In the genomic region with DNA sequence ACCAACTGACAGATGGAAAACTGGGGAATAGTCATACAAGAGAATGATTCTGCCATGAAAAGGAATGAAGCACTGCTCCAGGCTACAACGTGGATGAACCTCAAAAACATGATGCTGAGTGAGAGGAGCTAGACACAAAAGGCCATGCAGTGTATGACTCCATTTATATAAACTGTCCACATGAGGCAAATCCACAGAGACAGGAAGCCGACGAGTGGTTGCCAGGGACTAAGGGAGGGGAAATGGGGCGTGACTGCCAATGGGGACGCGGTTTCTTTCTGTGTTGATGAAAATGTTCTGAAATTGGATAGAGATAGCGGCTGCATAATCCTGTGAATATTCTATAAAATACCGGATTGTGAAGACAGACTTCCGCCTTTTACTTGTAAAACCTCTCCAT, we compare ENCODE assay signal across 18 cellular contexts. TPM values are rescaled to one million over a fixed set of nuclear protein-coding genes. Genes with fewer than 3 reads are reported as not detected.
DNase-seq lines count a peak whose midpoint lies in the region; ATAC-seq, FAIRE-seq and TF ChIP-seq lines count a peak whose summit lies in the region.
"Had no signal": no experiment of that assay in that cellular context is flagged by ENCODE, and none has a peak within 500 bp of the region (broad histone marks: within the 10 kb centered on the region; RNA-seq: fewer than 3 reads in every experiment).

No MANE protein-coding gene starts in this region.

- H3K36me3 ChIP-seq in BLaER1 (peaks cover 91% of the 10 kb centered on the region), GM23248 (ENCODE audit: low read depth) (peaks cover 40% of the 10 kb centered on the region; the same call in 1 of the 2 replicates), K562 (ENCODE audit: control insufficient read depth, insufficient read depth, low read length) (peaks cover 92% of the 10 kb centered on the region), HepG2 (replicated peaks in 1 of 2; ENCODE audit: control insufficient read depth in 1 of 2, insufficient read depth in 2 of 2, low read length in 2 of 2) (peaks cover 21 to 54% of the 10 kb centered on the region in 2 experiments), testis (ENCODE audit: low read depth, missing control alignments) (no peaks in the 10 kb centered on the region)

- H3K9me2 ChIP-seq in GM23248 (ENCODE audit: insufficient read depth): no peaks in the 10 kb centered on the region

- no peak for TF ChIP-seq RAD21 in K562 (CRISPR knock-in tag; conservative IDR thresholded peaks at IDR 0.05 in 1 of 2, IDR thresholded peaks at IDR 0.05 in 1 of 2)
- no peak for TF ChIP-seq RAD21 in HepG2 (CRISPR knock-in tag; IDR thresholded peaks at IDR 0.05)

- peaks cover 8% of the 10 kb centered on the region; the same call in 1 of the 2 replicates for H3F3A ChIP-seq in GM23248 (ENCODE audit: insufficient read depth)

- ATAC-seq in K562 (no peak), HepG2 (no peak), foreskin keratinocyte (no peak)
- ATAC-seq: stimulated activated naive CD8-positive, alpha-beta T cell treated with anti-CD3 and anti-CD28 coated beads, Interleukin-15, Interleukin-2, amounts not matched to agents 100 U/mL and 50 U/mL, for 24 hours had no signal

- H3K4me1 ChIP-seq in BLaER1 (peaks cover 29% of the 10 kb centered on the region), GM23248 (ENCODE audit: insufficient read depth) (peaks cover 6% of the 10 kb centered on the region; the same call in 1 of the 2 replicates), K562 (replicated peaks in 1 of 2; ENCODE audit: control insufficient read depth in 2 of 2, insufficient read depth in 2 of 2, low read length in 2 of 2) (no peaks in the 10 kb centered on the region), HepG2 (ENCODE audit: insufficient read depth, low read length) (no peaks in the 10 kb centered on the region), foreskin keratinocyte (no peaks in the 10 kb centered on the region), testis (no peaks in the 10 kb centered on the region)
- H3K4me1 ChIP-seq: adrenal gland, colonic mucosa, SJCRH30 had no signal

- no peak for TF ChIP-seq CTCF in K562 (IDR thresholded peaks at IDR 0.05 in 2 of 3, conservative IDR thresholded peaks at IDR 0.05 in 1 of 3; ENCODE audit: insufficient read depth in 2 of 3, low read depth in 1 of 3, low read length in 3 of 3)
- no peak for TF ChIP-seq CTCF in HepG2 (CRISPR knock-in tag; IDR thresholded peaks at IDR 0.05)
- no peak for TF ChIP-seq CTCF in foreskin keratinocyte (conservative IDR thresholded peaks at IDR 0.05)
- TF ChIP-seq CTCF in testis (IDR thresholded peaks at IDR 0.05): no peak

- intact Hi-C loops in K562 (cut with micrococcal nuclease): no loop called here
- intact Hi-C loops in HepG2 (cut with micrococcal nuclease; ENCODE audit: unreplicated experiment): no loop called here
- intact Hi-C loops in testis (cut with DNase I; ENCODE audit: low total_unique reads): no loop called here

- H3K9me3 ChIP-seq in BLaER1 (no peaks in the 10 kb centered on the region), GM23248 (ENCODE audit: low read depth) (no peaks in the 10 kb centered on the region), K562 (replicated peaks; ENCODE audit: control insufficient read depth, insufficient read depth, low read depth, low read length) (no peaks in the 10 kb centered on the region), HepG2 (ENCODE audit: low read length) (no peaks in the 10 kb centered on the region), testis (no peaks in the 10 kb centered on the region)
- H3K9me3 ChIP-seq: adrenal gland, colonic mucosa, SJCRH30 had no signal

- no peaks in the 10 kb centered on the region for H3K27me3 ChIP-seq in BLaER1
- H3K27me3 ChIP-seq in GM23248 (replicated peaks; ENCODE audit: insufficient read depth): no peaks in the 10 kb centered on the region
- no peaks in the 10 kb centered on the region for H3K27me3 ChIP-seq in K562 (ENCODE audit: control insufficient read depth in 2 of 2, insufficient read depth in 2 of 2, low read length in 2 of 2)
- no peaks in the 10 kb centered on the region for H3K27me3 ChIP-seq in HepG2 (ENCODE audit: control insufficient read depth in 1 of 2, insufficient read depth in 2 of 2, low read length in 2 of 2)
- H3K27me3 ChIP-seq in foreskin keratinocyte: no peaks in the 10 kb centered on the region
- no peaks in the 10 kb centered on the region for H3K27me3 ChIP-seq in testis
- H3K27me3 ChIP-seq: adrenal gland, colonic mucosa, SJCRH30 had no signal

- CTCF ChIA-PET in K562 (lab: Yijun Ruan, JAX; ENCODE audit: low intra/inter-chr PET ratio) (no interaction called here), HepG2 (lab: Yijun Ruan, JAX; ENCODE audit: low intra/inter-chr PET ratio, low total read pairs) (no interaction called here)

- H3K27ac ChIP-seq in BLaER1 (no peak overlapping the region), GM23248 (0 out of 2 replicates have a peak overlapping the region, but pooled peaks have one; percentile 35), K562 (ENCODE audit: extremely low read depth, low read depth, low read length) (no peak overlapping the region), HepG2 (ENCODE audit: extremely low read length, insufficient read depth, low read length) (no peak overlapping the region), foreskin keratinocyte (no peak overlapping the region), testis (no peak overlapping the region)
- H3K27ac ChIP-seq: adrenal gland, colonic mucosa, SJCRH30, WERI-Rb-1 had no signal

- H3K4me3 ChIP-seq in BLaER1 (no peak overlapping the region), GM23248 (no peak overlapping the region), K562 (no peak overlapping the region), HepG2 (replicated peaks in 1 of 3; ENCODE audit: insufficient read depth in 1 of 3, low read depth in 2 of 3, low read length in 3 of 3) (no peak overlapping the region), testis (no peak overlapping the region)
- H3K4me3 ChIP-seq: adrenal gland, colonic mucosa, SJCRH30 had no signal

- FAIRE-seq in K562 (lab: Jason Lieb, UNC) (no peak), HepG2 (lab: Jason Lieb, UNC) (no peak)
- FAIRE-seq: islet of Langerhans had no signal

- no peaks in the 10 kb centered on the region for H3K9me1 ChIP-seq in K562 (ENCODE audit: control insufficient read depth, insufficient read depth, low read length)

- no peak overlapping the region; the same call in 1 of the 2 replicates for H3K9ac ChIP-seq in BLaER1
- H3K9ac ChIP-seq in GM23248: no peak overlapping the region
- H3K9ac ChIP-seq in K562 (ENCODE audit: insufficient read depth in 1 of 2, low read depth in 2 of 2, low read length in 2 of 2): no peak overlapping the region
- H3K9ac ChIP-seq in HepG2 (ENCODE audit: insufficient read depth, low read depth, low read length): no peak overlapping the region

- peak; percentile 54 for DNase-seq in GM23248
- DNase-seq in K562 (ENCODE audit: extremely low read depth in 1 of 4, low spot score in 3 of 4): no peak
- no peak for DNase-seq in HepG2 (ENCODE audit: low spot score)
- DNase-seq in activated CD4-positive, CD25-positive, alpha-beta regulatory T cell (lab: John Stamatoyannopoulos, UW): no peak
- no peak for DNase-seq in foreskin keratinocyte
- no peak for DNase-seq in H4 (ENCODE audit: low spot score)
- no peak for DNase-seq in testis
- DNase-seq: adrenal gland; colonic mucosa; foreskin fibroblast; MV-4-11; NCI-H748 treated with DMSO at 0.1 percent for 48 hours; retina; SJCRH30; stimulated activated naive CD8-positive, alpha-beta T cell treated with anti-CD3 and anti-CD28 coated beads, Interleukin-15, Interleukin-2, amounts not matched to agents 100 U/mL and 50 U/mL, for 24 hours; WERI-Rb-1 had no signal

- POLR2A ChIA-PET in K562 (lab: Yijun Ruan, JAX): interaction anchor here (0.6 to 4.1 kb wide), 8 partner anchors 9 to 107 kb away, joined by 3 to 31 read pairs (median 4); a partner anchor contains a TSS
- POLR2A ChIA-PET in HepG2 (lab: Yijun Ruan, JAX): interaction anchor here (1.9 kb wide), 1 partner anchor 11 kb away, joined by 9 read pairs; a partner anchor contains a TSS

- no peak; the same call in 1 of the 2 replicates for TF ChIP-seq POLR2A in K562 (conservative IDR thresholded peaks at IDR 0.05)
- TF ChIP-seq POLR2A in HepG2 (IDR thresholded peaks at IDR 0.05; ENCODE audit: insufficient read depth in 1 of 2, low read depth in 2 of 2, low read length in 2 of 2): 0 out of 4 replicates have a peak, but pooled peaks of 1 of the 2 experiments have one; percentile 25
- TF ChIP-seq POLR2A in testis (IDR thresholded peaks at IDR 0.05): no peak

- TF ChIP-seq EP300 in K562 (IDR thresholded peaks at IDR 0.05; ENCODE audit: low read length) (no peak), HepG2 (IDR thresholded peaks at IDR 0.05; ENCODE audit: low read depth in 2 of 2, low read length in 2 of 2) (no peak), HepG2 (CRISPR knock-in tag; IDR thresholded peaks at IDR 0.05; ENCODE audit: borderline replicate concordance) (no peak)

- no peak overlapping the region for H2AFZ ChIP-seq in GM23248
- no peak overlapping the region for H2AFZ ChIP-seq in K562 (ENCODE audit: low read depth, low read length)
- H2AFZ ChIP-seq in HepG2 (ENCODE audit: low read length): no peak overlapping the region

- H4K20me1 ChIP-seq in BLaER1 (peaks cover 90% of the 10 kb centered on the region), GM23248 (ENCODE audit: insufficient read depth) (no peaks in the 10 kb centered on the region), K562 (replicated peaks; ENCODE audit: control insufficient read depth, insufficient read depth, low read length) (peaks cover 4% of the 10 kb centered on the region; the same call in 1 of the 2 replicates), HepG2 (ENCODE audit: insufficient read depth, low read length) (no peaks in the 10 kb centered on the region)

- H3K79me2 ChIP-seq in GM23248 (ENCODE audit: insufficient read depth) (peaks cover 71% of the 10 kb centered on the region), K562 (ENCODE audit: control insufficient read depth, insufficient read depth, low read length) (peaks cover 9% of the 10 kb centered on the region), HepG2 (ENCODE audit: insufficient read depth, low read length) (peaks cover 7% of the 10 kb centered on the region)

- in situ Hi-C loops in GM23248 (cut with MboI) (no loop called here), K562 (cut with MboI) (no loop called here), HepG2 (cut with HindIII; ENCODE audit: extremely low pct_ligation_motif_present, low pct_unique_long_range_greater_than_20kb) (no loop called here)

- no TSS peak for BruUV-seq in K562 (replicated peaks; lab: Mats Ljungman, UMichigan)
- no TSS peak for BruUV-seq in HepG2 (replicated peaks; lab: Mats Ljungman, UMichigan)

- H3K4me2 ChIP-seq in BLaER1 (peak overlapping the region; percentile 48), GM23248 (ENCODE audit: unreplicated experiment) (no peak overlapping the region), K562 (ENCODE audit: insufficient read depth, low read length) (no peak overlapping the region), HepG2 (ENCODE audit: low read depth, low read length) (no peak overlapping the region)

- WGBS in GM23248 (ENCODE audit: low coverage in 1 of 2, low lambda C conversion rate in 2 of 2, missing lambda C conversion rate in 2 of 2), 2 experiments: 31 to 33% methylated on average over 9 of the region's 9 CpGs
- WGBS in K562 (ENCODE audit: insufficient coverage, low coverage, missing lambda C conversion rate): 92% methylated on average over 9 of the region's 9 CpGs
- WGBS in HepG2 (ENCODE audit: low lambda C conversion rate): 99% methylated on average over 9 of the region's 9 CpGs
- 76 to 77% methylated on average over 9 of the region's 9 CpGs for WGBS in testis, 2 donors

RNA-seq across cellular contexts. Expression of a gene that starts 10.2 kb away (rescaled TPM):
- 65.8 and 79.0 TPM in 2 replicates for total RNA-seq in GM23248 (2014; rRNA removed; shearing (Covaris generic))
- polyA plus RNA-seq in GM23248 (2016; fragmentation: Nextera tagmentation; extraction: Ambion mirVana) (89.9 and 92.9 TPM in 2 replicates), K562 (2011; rRNA removed) (95.0 and 107 TPM in 2 replicates), K562 (2014; fragmentation: Illumina TruSeq; extraction: Trizol) (85.6 and 113 TPM in 2 replicates), K562 (2014; fragmentation: Nextera tagmentation; extraction: Ambion mirVana) (100 to 1,000 TPM; 233 to 265 TPM), K562 (2014; rRNA removed) (105 and 122 TPM in 2 replicates), HepG2 (2011; rRNA removed) (54.7 and 55.7 TPM in 2 replicates), foreskin keratinocyte (72.7 and 75.8 TPM in 2 replicates), testis (ENCODE audit: insufficient read depth, low read depth, low replicate concordance) (105 TPM)
- total RNA-seq in K562 (2011; cell fraction: chromatin; rRNA removed; ENCODE audit: low replicate concordance): 167 and 203 TPM in 2 replicates
- total RNA-seq in K562 (2011; cell fraction: nucleolus; rRNA removed): 137 and 142 TPM in 2 replicates
- total RNA-seq in K562 (2011; cell fraction: nucleoplasm; rRNA removed): 167 and 208 TPM in 2 replicates
- total RNA-seq in K562 (2014; rRNA removed) (55.3 and 63.3 TPM in 2 replicates), K562 (2014; rRNA removed; fragmentation: Illumina TruSeq; extraction: Trizol) (102 and 109 TPM in 2 replicates), K562 (2015; rRNA removed; fragmentation: Illumina TruSeq; extraction: Trizol) (110 and 114 TPM in 2 replicates), K562 (2021) (72.5 and 72.7 TPM in 2 replicates), HepG2 (2016; rRNA removed; fragmentation: Illumina TruSeq; extraction: Trizol) (67.4 and 74.9 TPM in 2 replicates), foreskin keratinocyte (58.2 and 61.8 TPM in 2 replicates), testis (100 to 1,000 TPM; 115 to 119 TPM)
- polyA plus RNA-seq in K562 (2011; cell fraction: cytosol; rRNA removed): 60.8 and 84.9 TPM in 2 replicates
- 50.6 and 64.0 TPM in 2 replicates for polyA plus RNA-seq in K562 (2011; cell fraction: nucleus; rRNA removed)
- polyA plus RNA-seq in K562 (2012): 67.5 and 69.7 TPM in 2 replicates
- 61.4 and 64.6 TPM in 2 replicates for polyA minus RNA-seq in K562 (2011; rRNA and poly(A)+ RNA removed)
- 24.3 and 33.3 TPM in 2 replicates for polyA minus RNA-seq in K562 (2011; cell fraction: cytosol; rRNA and poly(A)+ RNA removed)
- 24.4 and 40.8 TPM in 2 replicates for polyA minus RNA-seq in K562 (2011; cell fraction: nucleus; rRNA and poly(A)+ RNA removed)
- total RNA-seq in HepG2 (2016; cell fraction: cytosol; rRNA removed; fragmentation: Illumina TruSeq; extraction: Trizol; ENCODE audit: low read depth): 22.7 and 23.8 TPM in 2 replicates
- 70.2 and 82.6 TPM in 2 replicates for total RNA-seq in HepG2 (2016; cell fraction: insoluble cytoplasmic fraction; rRNA removed; fragmentation: Illumina TruSeq; extraction: Trizol)
- 40.7 and 44.7 TPM in 2 replicates for total RNA-seq in HepG2 (2016; cell fraction: membrane; rRNA removed; fragmentation: Illumina TruSeq; extraction: Trizol)
- 59.0 and 59.2 TPM in 2 replicates for total RNA-seq in HepG2 (2016; cell fraction: nucleus; rRNA removed; fragmentation: Illumina TruSeq; extraction: Trizol)
- polyA plus RNA-seq in HepG2 (2011; cell fraction: cytosol; rRNA removed): 48.4 and 57.9 TPM in 2 replicates
- 29.8 and 32.8 TPM in 2 replicates for polyA plus RNA-seq in HepG2 (2011; cell fraction: nucleus; rRNA removed)
- 35.2 and 40.9 TPM in 2 replicates for polyA plus RNA-seq in HepG2 (2012)
- polyA plus RNA-seq in HepG2 (2016; cell fraction: cytosol; fragmentation: Illumina TruSeq; extraction: Trizol; ENCODE audit: low read depth): 23.3 and 26.2 TPM in 2 replicates
- polyA plus RNA-seq in HepG2 (2016; cell fraction: insoluble cytoplasmic fraction; fragmentation: Illumina TruSeq; extraction: Trizol; ENCODE audit: low read depth): 69.8 and 76.9 TPM in 2 replicates
- 35.1 and 42.6 TPM in 2 replicates for polyA plus RNA-seq in HepG2 (2016; cell fraction: membrane; fragmentation: Illumina TruSeq; extraction: Trizol; ENCODE audit: low read depth)
- 93.6 and 97.3 TPM in 2 replicates for polyA plus RNA-seq in HepG2 (2016; cell fraction: nucleus; fragmentation: Illumina TruSeq; extraction: Trizol; ENCODE audit: insufficient read depth, low read depth)
- 48.4 and 75.2 TPM in 2 replicates for polyA minus RNA-seq in HepG2 (2011; rRNA and poly(A)+ RNA removed; ENCODE audit: low replicate concordance)
- 21.3 and 23.3 TPM in 2 replicates for polyA minus RNA-seq in HepG2 (2011; cell fraction: cytosol; rRNA and poly(A)+ RNA removed)
- polyA minus RNA-seq in HepG2 (2011; cell fraction: nucleus; rRNA and poly(A)+ RNA removed): 58.6 and 66.2 TPM in 2 replicates
- total RNA-seq in H4 (2014; rRNA removed; shearing (Covaris generic)): 290 and 299 TPM in 2 replicates

RNA-seq across cellular contexts. Expression of a gene that starts 11.2 kb away (rescaled TPM):
- total RNA-seq in GM23248 (2014; rRNA removed; shearing (Covaris generic)): 1.3 TPM in 1 of 2 replicates, not detected in the other
- polyA plus RNA-seq in GM23248 (2016; fragmentation: Nextera tagmentation; extraction: Ambion mirVana) (1.1 and 1.6 TPM in 2 replicates), K562 (2011; rRNA removed) (1.5 and 1.8 TPM in 2 replicates), K562 (2014; fragmentation: Illumina TruSeq; extraction: Trizol) (0.77 and 2.4 TPM in 2 replicates), K562 (2014; fragmentation: Nextera tagmentation; extraction: Ambion mirVana) (under 1 TPM; 0.35 to 0.44 TPM), K562 (2014; rRNA removed) (1.9 and 3.3 TPM in 2 replicates), HepG2 (2011; rRNA removed) (6.8 and 7.7 TPM in 2 replicates), foreskin keratinocyte (1.3 TPM in 2 replicates), testis (ENCODE audit: insufficient read depth, low read depth, low replicate concordance) (12.5 TPM)
- 5.1 and 6.9 TPM in 2 replicates for total RNA-seq in K562 (2011; cell fraction: chromatin; rRNA removed; ENCODE audit: low replicate concordance)
- total RNA-seq in K562 (2011; cell fraction: nucleolus; rRNA removed): 3.9 and 5.3 TPM in 2 replicates
- 4.2 and 4.7 TPM in 2 replicates for total RNA-seq in K562 (2011; cell fraction: nucleoplasm; rRNA removed)
- total RNA-seq in K562 (2014; rRNA removed) (0.77 and 4.3 TPM in 2 replicates), K562 (2014; rRNA removed; fragmentation: Illumina TruSeq; extraction: Trizol) (1.2 and 1.4 TPM in 2 replicates), K562 (2015; rRNA removed; fragmentation: Illumina TruSeq; extraction: Trizol) (0.90 and 1.6 TPM in 2 replicates), K562 (2021) (1.4 and 2.1 TPM in 2 replicates), HepG2 (2016; rRNA removed; fragmentation: Illumina TruSeq; extraction: Trizol) (1.7 and 4.8 TPM in 2 replicates), foreskin keratinocyte (1.3 and 1.6 TPM in 2 replicates), testis (10 to 100 TPM; 17.7 to 18.8 TPM)
- 0.72 and 2.6 TPM in 2 replicates for polyA plus RNA-seq in K562 (2011; cell fraction: cytosol; rRNA removed)
- 2.2 and 2.6 TPM in 2 replicates for polyA plus RNA-seq in K562 (2011; cell fraction: nucleus; rRNA removed)
- polyA plus RNA-seq in K562 (2012): 1.3 and 1.4 TPM in 2 replicates
- polyA minus RNA-seq in K562 (2011; rRNA and poly(A)+ RNA removed): 0.78 and 4.0 TPM in 2 replicates
- polyA minus RNA-seq in K562 (2011; cell fraction: cytosol; rRNA and poly(A)+ RNA removed): 1.2 and 2.3 TPM in 2 replicates
- polyA minus RNA-seq in K562 (2011; cell fraction: nucleus; rRNA and poly(A)+ RNA removed): 0.89 and 0.94 TPM in 2 replicates
- total RNA-seq in HepG2 (2016; cell fraction: cytosol; rRNA removed; fragmentation: Illumina TruSeq; extraction: Trizol; ENCODE audit: low read depth): 13.4 and 14.4 TPM in 2 replicates
- total RNA-seq in HepG2 (2016; cell fraction: insoluble cytoplasmic fraction; rRNA removed; fragmentation: Illumina TruSeq; extraction: Trizol): 1.0 and 3.2 TPM in 2 replicates
- 5.8 and 6.7 TPM in 2 replicates for total RNA-seq in HepG2 (2016; cell fraction: membrane; rRNA removed; fragmentation: Illumina TruSeq; extraction: Trizol)
- total RNA-seq in HepG2 (2016; cell fraction: nucleus; rRNA removed; fragmentation: Illumina TruSeq; extraction: Trizol): 2.9 and 3.9 TPM in 2 replicates
- polyA plus RNA-seq in HepG2 (2011; cell fraction: cytosol; rRNA removed): 5.6 and 7.1 TPM in 2 replicates
- polyA plus RNA-seq in HepG2 (2011; cell fraction: nucleus; rRNA removed): 3.8 and 5.7 TPM in 2 replicates
- polyA plus RNA-seq in HepG2 (2012): 3.0 and 6.9 TPM in 2 replicates
- polyA plus RNA-seq in HepG2 (2016; cell fraction: cytosol; fragmentation: Illumina TruSeq; extraction: Trizol; ENCODE audit: low read depth): 4.3 and 4.4 TPM in 2 replicates
- polyA plus RNA-seq in HepG2 (2016; cell fraction: insoluble cytoplasmic fraction; fragmentation: Illumina TruSeq; extraction: Trizol; ENCODE audit: low read depth): 2.5 and 2.6 TPM in 2 replicates
- 5.6 and 5.9 TPM in 2 replicates for polyA plus RNA-seq in HepG2 (2016; cell fraction: membrane; fragmentation: Illumina TruSeq; extraction: Trizol; ENCODE audit: low read depth)
- polyA plus RNA-seq in HepG2 (2016; cell fraction: nucleus; fragmentation: Illumina TruSeq; extraction: Trizol; ENCODE audit: insufficient read depth, low read depth): 5.2 TPM in 2 replicates
- polyA minus RNA-seq in HepG2 (2011; rRNA and poly(A)+ RNA removed; ENCODE audit: low replicate concordance): 30.6 and 58.3 TPM in 2 replicates
- 2.2 and 6.2 TPM in 2 replicates for polyA minus RNA-seq in HepG2 (2011; cell fraction: cytosol; rRNA and poly(A)+ RNA removed)
- polyA minus RNA-seq in HepG2 (2011; cell fraction: nucleus; rRNA and poly(A)+ RNA removed): 4.1 and 7.3 TPM in 2 replicates
- total RNA-seq in H4 (2014; rRNA removed; shearing (Covaris generic)): 6.8 and 11.2 TPM in 2 replicates

RNA-seq across cellular contexts. Expression of a gene that starts 21.7 kb away (rescaled TPM):
- 6.2 and 6.7 TPM in 2 replicates for total RNA-seq in GM23248 (2014; rRNA removed; shearing (Covaris generic))
- polyA plus RNA-seq in GM23248 (2016; fragmentation: Nextera tagmentation; extraction: Ambion mirVana) (3.3 and 4.4 TPM in 2 replicates), K562 (2011; rRNA removed) (5.6 and 6.1 TPM in 2 replicates), K562 (2014; fragmentation: Illumina TruSeq; extraction: Trizol) (6.2 and 8.4 TPM in 2 replicates), K562 (2014; fragmentation: Nextera tagmentation; extraction: Ambion mirVana) (under 1 TPM; 0.71 to 0.86 TPM), K562 (2014; rRNA removed) (8.4 and 9.0 TPM in 2 replicates), HepG2 (2011; rRNA removed) (3.3 and 3.5 TPM in 2 replicates), foreskin keratinocyte (4.7 and 4.9 TPM in 2 replicates), testis (ENCODE audit: insufficient read depth, low read depth, low replicate concordance) (80.8 TPM)
- total RNA-seq in K562 (2011; cell fraction: chromatin; rRNA removed; ENCODE audit: low replicate concordance): 31.4 and 62.0 TPM in 2 replicates
- total RNA-seq in K562 (2011; cell fraction: nucleolus; rRNA removed): 34.2 and 40.0 TPM in 2 replicates
- total RNA-seq in K562 (2011; cell fraction: nucleoplasm; rRNA removed): 27.1 and 33.1 TPM in 2 replicates
- total RNA-seq in K562 (2014; rRNA removed) (12.9 and 15.2 TPM in 2 replicates), K562 (2014; rRNA removed; fragmentation: Illumina TruSeq; extraction: Trizol) (3.7 and 4.6 TPM in 2 replicates), K562 (2015; rRNA removed; fragmentation: Illumina TruSeq; extraction: Trizol) (7.1 and 7.5 TPM in 2 replicates), K562 (2021) (15.1 and 16.5 TPM in 2 replicates), HepG2 (2016; rRNA removed; fragmentation: Illumina TruSeq; extraction: Trizol) (3.3 and 3.8 TPM in 2 replicates), foreskin keratinocyte (7.6 and 7.9 TPM in 2 replicates), testis (10 to 100 TPM; 66.1 to 66.5 TPM)
- polyA plus RNA-seq in K562 (2011; cell fraction: cytosol; rRNA removed): 5.8 and 11.0 TPM in 2 replicates
- polyA plus RNA-seq in K562 (2011; cell fraction: nucleus; rRNA removed): 6.6 and 9.2 TPM in 2 replicates
- polyA plus RNA-seq in K562 (2012): 5.5 and 7.2 TPM in 2 replicates
- 5.4 and 10.0 TPM in 2 replicates for polyA minus RNA-seq in K562 (2011; rRNA and poly(A)+ RNA removed)
- polyA minus RNA-seq in K562 (2011; cell fraction: cytosol; rRNA and poly(A)+ RNA removed): 10.9 and 11.5 TPM in 2 replicates
- polyA minus RNA-seq in K562 (2011; cell fraction: nucleus; rRNA and poly(A)+ RNA removed): 13.2 and 20.2 TPM in 2 replicates
- 0.88 and 1.1 TPM in 2 replicates for total RNA-seq in HepG2 (2016; cell fraction: cytosol; rRNA removed; fragmentation: Illumina TruSeq; extraction: Trizol; ENCODE audit: low read depth)
- 2.3 and 2.9 TPM in 2 replicates for total RNA-seq in HepG2 (2016; cell fraction: insoluble cytoplasmic fraction; rRNA removed; fragmentation: Illumina TruSeq; extraction: Trizol)
- total RNA-seq in HepG2 (2016; cell fraction: membrane; rRNA removed; fragmentation: Illumina TruSeq; extraction: Trizol): 2.2 and 2.5 TPM in 2 replicates
- 4.4 and 6.8 TPM in 2 replicates for total RNA-seq in HepG2 (2016; cell fraction: nucleus; rRNA removed; fragmentation: Illumina TruSeq; extraction: Trizol)
- 2.7 and 3.7 TPM in 2 replicates for polyA plus RNA-seq in HepG2 (2011; cell fraction: cytosol; rRNA removed)
- polyA plus RNA-seq in HepG2 (2011; cell fraction: nucleus; rRNA removed): 4.2 and 6.4 TPM in 2 replicates
- polyA plus RNA-seq in HepG2 (2012): 3.0 and 3.2 TPM in 2 replicates
- polyA plus RNA-seq in HepG2 (2016; cell fraction: cytosol; fragmentation: Illumina TruSeq; extraction: Trizol; ENCODE audit: low read depth): 0.35 and 0.40 TPM in 2 replicates
- polyA plus RNA-seq in HepG2 (2016; cell fraction: insoluble cytoplasmic fraction; fragmentation: Illumina TruSeq; extraction: Trizol; ENCODE audit: low read depth): 3.6 and 5.3 TPM in 2 replicates
- 1.6 and 1.7 TPM in 2 replicates for polyA plus RNA-seq in HepG2 (2016; cell fraction: membrane; fragmentation: Illumina TruSeq; extraction: Trizol; ENCODE audit: low read depth)
- 6.4 and 8.6 TPM in 2 replicates for polyA plus RNA-seq in HepG2 (2016; cell fraction: nucleus; fragmentation: Illumina TruSeq; extraction: Trizol; ENCODE audit: insufficient read depth, low read depth)
- polyA minus RNA-seq in HepG2 (2011; rRNA and poly(A)+ RNA removed; ENCODE audit: low replicate concordance): 12.3 and 16.1 TPM in 2 replicates
- polyA minus RNA-seq in HepG2 (2011; cell fraction: cytosol; rRNA and poly(A)+ RNA removed): 4.7 and 5.5 TPM in 2 replicates
- polyA minus RNA-seq in HepG2 (2011; cell fraction: nucleus; rRNA and poly(A)+ RNA removed): 14.0 and 19.3 TPM in 2 replicates
- total RNA-seq in H4 (2014; rRNA removed; shearing (Covaris generic)): 4.2 and 4.8 TPM in 2 replicates
